Comparison of ENCODE assay signal across 18 cellular contexts in the genomic region with DNA sequence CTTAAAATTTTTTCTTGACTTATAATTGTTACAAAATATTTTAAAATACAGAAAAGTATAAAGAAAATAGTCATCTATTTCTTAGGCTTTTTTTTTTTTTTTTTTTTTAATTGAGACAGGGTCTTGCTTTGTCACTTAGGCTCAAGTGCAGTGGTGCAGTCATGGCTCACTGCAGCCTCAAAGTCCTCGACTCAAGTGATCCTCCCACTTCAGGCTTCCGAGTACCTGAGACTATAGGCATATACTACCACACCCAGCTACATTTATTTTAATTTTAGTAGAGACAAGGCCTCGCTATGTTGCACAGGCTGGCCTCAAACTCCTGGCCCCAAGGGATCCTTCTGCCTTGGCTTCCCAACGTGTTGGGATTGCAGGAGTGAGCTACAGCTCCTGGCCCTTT. TPM values are rescaled to one million over a fixed set of nuclear protein-coding genes. Genes with fewer than 3 reads are reported as not detected.
"Had no signal": no experiment of that assay in that cellular context is flagged by ENCODE, and none has a peak within 500 bp of the region (broad histone marks: within the 10 kb centered on the region; RNA-seq: fewer than 3 reads in every experiment).

No MANE protein-coding gene starts in this region.

- H3K27ac ChIP-seq: adrenal gland, gastroesophageal sphincter, heart right ventricle, pancreas, transverse colon, vagina had no signal

- ATAC-seq: activated T-helper 17 cell treated with anti-CD3 and anti-CD28 coated beads, Interleukin-2, amount 50 U/mL, for 72 hours; gastroesophageal sphincter; heart right ventricle; pancreas; stimulated activated naive B cell treated with anti-CD40 and anti-IgM and Interleukin-4, amounts not matched to agents 10 μg/mL and 1 μg/mL and 100 μg/mL, for 72 hours had no signal

- H3K27me3 ChIP-seq: adrenal gland, gastroesophageal sphincter, heart right ventricle, pancreas, transverse colon, vagina had no signal

- H3K4me1 ChIP-seq: pancreas had no signal

- DNase-seq: activated CD4-positive, CD25-positive, alpha-beta regulatory T cell treated with anti-CD3 and anti-CD28 coated beads, Interleukin-2, amount 50 U/mL, for 72 hours; activated naive CD4-positive, alpha-beta T cell treated with Interleukin-2 at 50 U/mL for 16 hours; adrenal gland; caudate nucleus; erythroblast; heart right ventricle; pancreas; stimulated activated CD4-positive, alpha-beta T cell treated with anti-CD3 and anti-CD28 coated beads, Interleukin-4, amount 100 ng/mL, for 1 hour; stimulated activated naive B cell treated with anti-CD40 and anti-IgM and Interleukin-4, amounts not matched to agents 10 μg/mL and 1 μg/mL and 100 μg/mL, for 72 hours; substantia nigra; transverse colon had no signal

- H3K27ac Mint-ChIP-seq: activated T-helper 17 cell treated with anti-CD3 and anti-CD28 coated beads, Interleukin-2, amount 50 U/mL, for 72 hours had no signal

- H3K9me3 ChIP-seq: adrenal gland, gastroesophageal sphincter, heart right ventricle, pancreas, transverse colon, vagina had no signal

- H3K4me3 ChIP-seq: adrenal gland, gastroesophageal sphincter, heart right ventricle, lung, pancreas, transverse colon, vagina had no signal

- H3K27me3 Mint-ChIP-seq: activated T-helper 17 cell treated with anti-CD3 and anti-CD28 coated beads, Interleukin-2, amount 50 U/mL, for 72 hours; stimulated activated naive B cell treated with anti-CD40 and anti-IgM and Interleukin-4, amounts not matched to agents 10 μg/mL and 1 μg/mL and 100 μg/mL, for 72 hours had no signal

- H3K4me3 Mint-ChIP-seq: activated T-helper 17 cell treated with anti-CD3 and anti-CD28 coated beads, Interleukin-2, amount 50 U/mL, for 72 hours; mesothelial cell of epicardium; stimulated activated naive B cell treated with anti-CD40 and anti-IgM and Interleukin-4, amounts not matched to agents 10 μg/mL and 1 μg/mL and 100 μg/mL, for 72 hours had no signal

- H3K9me3 Mint-ChIP-seq: activated T-helper 17 cell treated with anti-CD3 and anti-CD28 coated beads, Interleukin-2, amount 50 U/mL, for 72 hours; mesothelial cell of epicardium; stimulated activated naive B cell treated with anti-CD40 and anti-IgM and Interleukin-4, amounts not matched to agents 10 μg/mL and 1 μg/mL and 100 μg/mL, for 72 hours had no signal

RNA-seq across cellular contexts. Expression of a gene that starts 43.6 kb away (rescaled TPM):
- total RNA-seq: myocyte, renal cortical epithelial cell, vagina had no signal
